ENCODE assay signal across 8 cellular contexts in genomic region chr1:101238041-101238515, GRCh38. TPM values are rescaled to one million over a fixed set of nuclear protein-coding genes. Genes with fewer than 3 reads are reported as not detected.
DNase-seq lines count a peak whose midpoint lies in the region; TF ChIP-seq lines count a peak whose summit lies in the region.

No MANE protein-coding gene starts in this region.

- peak overlapping the region; percentile 28; the same call in 1 of the 2 replicates for H3K27ac Mint-ChIP-seq in HFFc6
- H3K27ac Mint-ChIP-seq in chondrocyte (ENCODE audit: unreplicated experiment), result no peak overlapping the region

- H3K36me3 Mint-ChIP-seq in HFFc6 (ENCODE audit: low read depth), result peaks cover 8% of the 10 kb centered on the region
- H3K36me3 Mint-ChIP-seq in chondrocyte (ENCODE audit: low read depth), result no peaks in the 10 kb centered on the region

- no peak for DNase-seq in AG04449 (ENCODE audit: low read depth, low spot score)
- DNase-seq in HFFc6, result no peak
- peak; percentile 55 for DNase-seq in activated T-cell treated with anti-CD3 and anti-CD28 coated beads for 24 hours (ENCODE audit: low read depth)
- DNase-seq in fibroblast of villous mesenchyme (ENCODE audit: low read depth), result no peak
- DNase-seq in stimulated activated CD4-positive, alpha-beta T cell treated with anti-CD3 and anti-CD28 coated beads, Interleukin-12 subunit alpha, Interleukin-12 subunit beta, amount 100 ng/mL, for 24 hours (ENCODE audit: low read depth in 2 of 2), result peak; percentile 41 to 69
- no peak for DNase-seq in Ammon's horn (ENCODE audit: low spot score)
- DNase-seq in LoVo (ENCODE audit: low spot score), result no peak
- DNase-seq in chondrocyte (ENCODE audit: low spot score), result no peak

- POLR2A ChIA-PET in AG04449 (lab: Yijun Ruan, JAX), result interaction anchor here (0.6 kb wide), 1 partner anchor 15 kb away, joined by 3 read pairs; no protein-coding TSS in a partner anchor

- no peak for TF ChIP-seq CTCF in AG04449 (IDR thresholded peaks at IDR 0.05; ENCODE audit: insufficient read depth, low read length, missing control alignments)
- no peak for TF ChIP-seq CTCF in HFFc6 (IDR thresholded peaks at IDR 0.05)
- no peak for TF ChIP-seq CTCF in fibroblast of villous mesenchyme (IDR thresholded peaks at IDR 0.05; ENCODE audit: insufficient read depth, low read depth, low read length)
- TF ChIP-seq CTCF in chondrocyte (IDR thresholded peaks at IDR 0.05), result no peak

- CTCF ChIA-PET in AG04449 (lab: Yijun Ruan, JAX), result interaction anchor here (0.6 to 5.3 kb wide), 63 partner anchors 10 to 344 kb away, joined by 3 to 98 read pairs (median 4); partner anchors contain the start of genes DPH5 and EXTL2

- H3K27me3 Mint-ChIP-seq in HFFc6 (ENCODE audit: insufficient read depth) (peaks cover 2% of the 10 kb centered on the region), chondrocyte (ENCODE audit: low read depth) (peaks cover 18% of the 10 kb centered on the region)

- peaks cover 43% of the 10 kb centered on the region for H3K4me1 Mint-ChIP-seq in HFFc6 (ENCODE audit: low read depth)
- H3K4me1 Mint-ChIP-seq in chondrocyte (ENCODE audit: low read depth), result peaks cover 35% of the 10 kb centered on the region

- H3K4me3 ChIP-seq in AG04449 (ENCODE audit: low read depth, low read length) (peak overlapping the region; percentile 74), fibroblast of villous mesenchyme (ENCODE audit: low read depth, low read length) (peak overlapping the region; percentile 5)

- H3K4me3 Mint-ChIP-seq in HFFc6, result peak overlapping the region; percentile 90
- no peak overlapping the region for H3K4me3 Mint-ChIP-seq in chondrocyte (ENCODE audit: unreplicated experiment)

- H3K9me3 Mint-ChIP-seq in HFFc6 (no peaks in the 10 kb centered on the region), chondrocyte (ENCODE audit: low read depth) (no peaks in the 10 kb centered on the region)

RNA-seq across cellular contexts. Expression of gene S1PR1, which starts 1.3 kb away (rescaled TPM):
- 10 to 100 TPM in 2 of 6 experiments, 1 to 10 TPM in 4; 6.0 to 10.2 (median 8.9) TPM for total RNA-seq in HFFc6 (2021; fragmentation: NEBNext Ultra II Directional; extraction: Animal tissue kit (Norgen Biotek cat#: 25700))
- total RNA-seq in fibroblast of villous mesenchyme (9.9 and 12.9 TPM in 2 replicates), chondrocyte (0.15 to 0.40 TPM (median 0.17 TPM) in 3 replicates)

Comparison
In these comparisons a context has a peak if more than half of its experiments do, and no peak if none do; other contexts are left out.
1. DNase-seq: peak in activated T-cell treated with anti-CD3 and anti-CD28 coated beads for 24 hours (single experiment) and stimulated activated CD4-positive, alpha-beta T cell treated with anti-CD3 and anti-CD28 coated beads, Interleukin-12 subunit alpha, Interleukin-12 subunit beta, amount 100 ng/mL, for 24 hours (2 of 2); none in AG04449 (single experiment), HFFc6 (single experiment), fibroblast of villous mesenchyme (single experiment), Ammon's horn (single experiment), LoVo (single experiment) and chondrocyte (single experiment).